In the genomic region with DNA sequence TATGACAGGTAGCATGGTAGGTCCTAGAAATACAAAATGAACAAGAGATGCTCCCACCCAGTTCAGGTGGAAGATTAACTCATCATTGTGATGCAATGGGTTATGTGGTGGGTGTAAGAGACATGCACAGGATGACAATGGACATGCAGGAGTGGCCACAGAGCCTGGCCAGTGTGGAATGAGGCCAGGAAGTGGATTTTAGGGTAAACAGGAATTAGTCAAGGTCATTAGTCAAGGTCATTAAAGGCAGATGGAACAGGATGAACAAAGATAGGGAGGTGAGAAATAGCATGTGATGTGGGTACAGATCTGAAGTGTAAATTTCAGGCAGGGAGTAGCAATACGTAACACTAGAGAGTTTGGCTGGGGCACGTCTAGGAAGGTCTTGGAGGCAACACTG, we compare ENCODE assay signal across 16 cellular contexts. TPM values are rescaled to one million over a fixed set of nuclear protein-coding genes. Genes with fewer than 3 reads are reported as not detected.
A peak's percentile ranks its signal among the peaks of the same experiment; 100 is the strongest.
DNase-seq lines count a peak whose midpoint lies in the region; ATAC-seq, FAIRE-seq and TF ChIP-seq lines count a peak whose summit lies in the region.
"Had no signal": no experiment of that assay in that cellular context is flagged by ENCODE, and none has a peak within 500 bp of the region (broad histone marks: within the 10 kb centered on the region; RNA-seq: fewer than 3 reads in every experiment).

No MANE protein-coding gene starts in this region.

- no peaks in the 10 kb centered on the region for H3K9me1 ChIP-seq in K562 (ENCODE audit: control insufficient read depth, insufficient read depth, low read length)

- TF ChIP-seq EP300 in K562 (IDR thresholded peaks at IDR 0.05; ENCODE audit: low read length) = no peak

- H2AFZ ChIP-seq in Karpas-422 (ENCODE audit: low read length) = no peak overlapping the region
- H2AFZ ChIP-seq in K562 (ENCODE audit: low read depth, low read length) = no peak overlapping the region

- no peak for TF ChIP-seq RAD21 in K562 (CRISPR knock-in tag; conservative IDR thresholded peaks at IDR 0.05 in 1 of 2, IDR thresholded peaks at IDR 0.05 in 1 of 2)

- BruUV-seq in K562 (replicated peaks; lab: Mats Ljungman, UMichigan) = no TSS peak

- TF ChIP-seq POLR2A in GM12892 (IDR thresholded peaks at IDR 0.05; ENCODE audit: low read depth, low read length) (no peak), K562 (conservative IDR thresholded peaks at IDR 0.05) (no peak), spleen (IDR thresholded peaks at IDR 0.05) (no peak)

- TF ChIP-seq CTCF in K562 (IDR thresholded peaks at IDR 0.05 in 2 of 3, conservative IDR thresholded peaks at IDR 0.05 in 1 of 3; ENCODE audit: insufficient read depth in 2 of 3, low read depth in 1 of 3, low read length in 3 of 3) = no peak
- no peak for TF ChIP-seq CTCF in spleen (IDR thresholded peaks at IDR 0.05 in 8 of 11, conservative IDR thresholded peaks at IDR 0.05 in 3 of 11)

- H3K4me1 ChIP-seq in Karpas-422 (ENCODE audit: low read length) (peaks cover 53% of the 10 kb centered on the region), K562 (replicated peaks in 1 of 2; ENCODE audit: control insufficient read depth in 2 of 2, insufficient read depth in 2 of 2, low read length in 2 of 2) (no peaks in the 10 kb centered on the region; a peak in 2 of 5 replicates), spleen (peaks cover 19 to 47% (median 26%) of the 10 kb centered on the region in 6 donors)

- H3K9me3 ChIP-seq in Karpas-422 (ENCODE audit: low read length) (no peaks in the 10 kb centered on the region), K562 (replicated peaks; ENCODE audit: control insufficient read depth, insufficient read depth, low read depth, low read length) (no peaks in the 10 kb centered on the region), spleen (no peaks in the 10 kb centered on the region)

- H3K4me2 ChIP-seq in Karpas-422 (ENCODE audit: low read depth, low read length, poor library complexity, severe bottlenecking) (no peak overlapping the region), K562 (ENCODE audit: insufficient read depth, low read length) (no peak overlapping the region)

- H3K4me3 ChIP-seq in Karpas-422 (ENCODE audit: low read length) (no peak overlapping the region), K562 (no peak overlapping the region), spleen (no peak overlapping the region)

- no peak for DNase-seq in GM12892 (ENCODE audit: insufficient read length)
- DNase-seq in Karpas-422 = no peak
- peak in 1 of 4 experiments; percentile 12 for DNase-seq in K562 (ENCODE audit: extremely low read depth in 1 of 4, low spot score in 3 of 4)
- no peak for DNase-seq in spleen
- DNase-seq in NCI-H1417 (lab: John Stamatoyannopoulos, UW) = no peak
- DNase-seq in stimulated activated CD4-positive, alpha-beta T cell treated with anti-CD3 and anti-CD28 coated beads, Interleukin-2, amount 100 ng/mL, for 24 hours = no peak
- no peak for DNase-seq in stimulated activated CD8-positive, alpha-beta memory T cell treated with anti-CD3 and anti-CD28 coated beads, Interleukin-4, amount 100 ng/mL, for 48 hours
- DNase-seq: C1 segment of cervical spinal cord; Calu3; CD4-positive, alpha-beta T cell; DMS 273 treated with DMSO at 0.1 percent for 48 hours; GOT3; IMR-90 had no signal

- WGBS in K562 (ENCODE audit: insufficient coverage, low coverage, missing lambda C conversion rate) = 67% methylated on average over 2 of the region's 2 CpGs
- 74 to 85% (median 79%) methylated on average over 2 of the region's 2 CpGs for WGBS in spleen, 5 donors

- no peaks in the 10 kb centered on the region for H3K27me3 ChIP-seq in Karpas-422 (ENCODE audit: low read length)
- no peaks in the 10 kb centered on the region for H3K27me3 ChIP-seq in K562 (ENCODE audit: control insufficient read depth in 2 of 2, insufficient read depth in 2 of 2, low read length in 2 of 2)
- no peaks in the 10 kb centered on the region for H3K27me3 ChIP-seq in spleen (replicated peaks in 1 of 7)

- POLR2A ChIA-PET in K562 (lab: Yijun Ruan, JAX) = no interaction called here

- intact Hi-C loops in K562 (cut with micrococcal nuclease) = no loop called here
- intact Hi-C loops in spleen (cut with DNase I; ENCODE audit: low total_unique reads) = no loop called here

- H3K9ac ChIP-seq in Karpas-422 (ENCODE audit: low read length) = no peak overlapping the region
- no peak overlapping the region for H3K9ac ChIP-seq in K562 (ENCODE audit: insufficient read depth in 1 of 2, low read depth in 2 of 2, low read length in 2 of 2)

- H3K36me3 ChIP-seq in Karpas-422 (ENCODE audit: insufficient read depth, low read length) (no peaks in the 10 kb centered on the region), K562 (ENCODE audit: control insufficient read depth, insufficient read depth, low read length) (no peaks in the 10 kb centered on the region), spleen (no peaks in the 10 kb centered on the region)

- no peaks in the 10 kb centered on the region for H3K9me2 ChIP-seq in Karpas-422 (replicated peaks; ENCODE audit: insufficient read depth, low read length)

- no peak for ATAC-seq in K562
- ATAC-seq: HCT116 had no signal

- no peaks in the 10 kb centered on the region for H4K20me1 ChIP-seq in Karpas-422 (ENCODE audit: insufficient read depth, low read depth, low read length)
- no peaks in the 10 kb centered on the region for H4K20me1 ChIP-seq in K562 (replicated peaks; ENCODE audit: control insufficient read depth, insufficient read depth, low read length)

- peak overlapping the region; percentile 29; the same call in 1 of the 2 replicates for H3K27ac ChIP-seq in Karpas-422 (ENCODE audit: low read length)
- H3K27ac ChIP-seq in K562 (ENCODE audit: extremely low read depth, low read depth, low read length) = no peak overlapping the region
- peak overlapping the region in 7 of 8 donors; percentile 51 to 85 (median 77) for H3K27ac ChIP-seq in spleen
- H3K27ac ChIP-seq: HL-60 had no signal

- CTCF ChIA-PET in K562 (lab: Yijun Ruan, JAX; ENCODE audit: low intra/inter-chr PET ratio) = no interaction called here

- peaks cover 28% of the 10 kb centered on the region for H3K79me2 ChIP-seq in Karpas-422 (ENCODE audit: low read length)
- H3K79me2 ChIP-seq in K562 (ENCODE audit: control insufficient read depth, insufficient read depth, low read length) = no peaks in the 10 kb centered on the region

- in situ Hi-C loops in K562 (cut with MboI) = no loop called here

- peak; percentile 60 for FAIRE-seq in GM12892 (lab: Jason Lieb, UNC)
- FAIRE-seq in K562 (lab: Jason Lieb, UNC) = no peak
- FAIRE-seq: A204.1 had no signal

TF ChIP-seq in K562, 482 proteins besides CTCF, POLR2A, EP300 and RAD21 (continues in another document):
- TF ChIP-seq CEBPG (CRISPR knock-in tag; IDR thresholded peaks at IDR 0.05) (peak; percentile 85), CEBPG (tag; conservative IDR thresholded peaks at IDR 0.05 in 1 of 2, IDR thresholded peaks at IDR 0.05 in 1 of 2) (peak in 1 of 2 experiments; percentile 91; a peak in 2 of 4 replicates), SLC30A9 (CRISPR knock-in tag; IDR thresholded peaks at IDR 0.05) (no peak), MCM2 (IDR thresholded peaks at IDR 0.05; ENCODE audit: low read depth) (no peak), ZNF146 (CRISPR knock-in tag; IDR thresholded peaks at IDR 0.05; ENCODE audit: unreplicated experiment) (no peak), MITF (IDR thresholded peaks at IDR 0.05) (no peak), ZEB2 (IDR thresholded peaks at IDR 0.05) (peak; percentile 40; the same call in 1 of the 2 replicates), TRIM24 (IDR thresholded peaks at IDR 0.05) (peak; percentile 58 to 69; a peak in 3 of 4 replicates), ZNF184 (CRISPR knock-in tag; IDR thresholded peaks at IDR 0.05) (no peak), CEBPB (tag; IDR thresholded peaks at IDR 0.05) (peak; percentile 32; the same call in 1 of the 2 replicates), NFE2 (IDR thresholded peaks at IDR 0.05; ENCODE audit: low read depth) (no peak), FOXA3 (CRISPR knock-in tag; conservative IDR thresholded peaks at IDR 0.05 in 1 of 2, IDR thresholded peaks at IDR 0.05 in 1 of 2) (no peak), NR2C1 (IDR thresholded peaks at IDR 0.05) (no peak), NR2C1 (tag; IDR thresholded peaks at IDR 0.05) (no peak), SOX6 (IDR thresholded peaks at IDR 0.05) (peak; percentile 46; the same call in 1 of the 2 replicates), BCOR (IDR thresholded peaks at IDR 0.05) (no peak)

RNA-seq across cellular contexts. Expression of gene SERTAD2, which starts 15.6 kb away (rescaled TPM):
- polyA plus RNA-seq in GM12892 (2012; ENCODE audit: missing spikeins) = 21.0 TPM
- total RNA-seq in Karpas-422 (2014; rRNA removed; shearing (Covaris generic); ENCODE audit: low replicate concordance) = 27.2 and 73.8 TPM in 2 replicates
- 9.0 and 18.6 TPM in 2 replicates for total RNA-seq in K562 (2011; cell fraction: chromatin; rRNA removed; ENCODE audit: low replicate concordance)
- total RNA-seq in K562 (2011; cell fraction: nucleolus; rRNA removed) = 8.2 and 9.5 TPM in 2 replicates
- 17.8 and 37.0 TPM in 2 replicates for total RNA-seq in K562 (2011; cell fraction: nucleoplasm; rRNA removed)
- total RNA-seq in K562 (2014; rRNA removed) = 5.3 and 5.9 TPM in 2 replicates
- 5.7 and 6.1 TPM in 2 replicates for total RNA-seq in K562 (2014; rRNA removed; fragmentation: Illumina TruSeq; extraction: Trizol)
- total RNA-seq in K562 (2015; rRNA removed; fragmentation: Illumina TruSeq; extraction: Trizol) = 6.5 and 7.1 TPM in 2 replicates
- total RNA-seq in K562 (2021) = 11.3 and 11.6 TPM in 2 replicates
- 5.9 and 6.6 TPM in 2 replicates for polyA plus RNA-seq in K562 (2011; rRNA removed)
- polyA plus RNA-seq in K562 (2011; cell fraction: cytosol; rRNA removed) = 6.1 and 8.2 TPM in 2 replicates
- polyA plus RNA-seq in K562 (2011; cell fraction: nucleus; rRNA removed) = 5.4 and 7.0 TPM in 2 replicates
- polyA plus RNA-seq in K562 (2012) = 10.7 and 11.1 TPM in 2 replicates
- 9.4 and 12.5 TPM in 2 replicates for polyA plus RNA-seq in K562 (2014; fragmentation: Illumina TruSeq; extraction: Trizol)
- 1 to 10 TPM; 3.0 to 3.4 TPM for polyA plus RNA-seq in K562 (2014; fragmentation: Nextera tagmentation; extraction: Ambion mirVana)
- polyA plus RNA-seq in K562 (2014; rRNA removed) = 6.3 and 7.5 TPM in 2 replicates
- 11.4 and 12.5 TPM in 2 replicates for polyA minus RNA-seq in K562 (2011; rRNA and poly(A)+ RNA removed)
- 5.9 and 8.6 TPM in 2 replicates for polyA minus RNA-seq in K562 (2011; cell fraction: cytosol; rRNA and poly(A)+ RNA removed)
- 7.7 and 10.0 TPM in 2 replicates for polyA minus RNA-seq in K562 (2011; cell fraction: nucleus; rRNA and poly(A)+ RNA removed)
- 10 to 100 TPM; 31.2 to 61.4 (median 43.3) TPM for total RNA-seq in spleen
- 10 to 100 TPM; 10.4 to 16.9 (median 13.6) TPM for polyA plus RNA-seq in spleen
